22 cellular contexts compared by ENCODE assay signal in the genomic region with DNA sequence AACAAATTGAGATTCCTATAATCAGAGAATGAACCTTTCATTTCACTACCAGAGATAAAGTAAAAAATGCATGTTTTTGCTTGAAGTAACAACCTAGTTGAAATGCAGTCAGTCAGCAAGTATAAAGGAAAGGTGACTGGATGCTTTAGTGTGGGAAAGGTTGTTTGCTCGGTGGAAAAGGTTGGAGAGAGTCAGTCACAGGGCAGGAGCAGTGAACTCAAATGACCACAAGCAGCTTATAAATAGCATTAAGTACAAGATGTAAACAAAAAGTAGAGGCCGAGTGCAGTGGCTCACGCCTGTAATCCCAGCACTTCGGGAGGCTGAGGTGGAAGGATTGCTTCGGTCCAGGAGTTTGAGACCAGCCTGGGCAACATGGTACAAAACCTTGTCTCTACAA.
A peak's percentile ranks its signal among the peaks of the same experiment; 100 is the strongest.
DNase-seq lines count a peak whose midpoint lies in the region; ATAC-seq, FAIRE-seq and TF ChIP-seq lines count a peak whose summit lies in the region.
"Had no signal": no experiment of that assay in that cellular context is flagged by ENCODE, and none has a peak within 500 bp of the region (broad histone marks: within the 10 kb centered on the region; RNA-seq: fewer than 3 reads in every experiment).

No MANE protein-coding gene starts in this region.

- CTCF ChIA-PET in GM12878 (lab: Yijun Ruan, JAX), result interaction anchor here (1.0 to 2.6 kb wide), 6 partner anchors 8 to 648 kb away, joined by 3 to 8 read pairs (median 4); partner anchors contain the start of gene BICD1

- no peak for TF ChIP-seq EP300 in GM12878 (IDR thresholded peaks at IDR 0.05; ENCODE audit: borderline replicate concordance in 1 of 2, control insufficient read depth in 1 of 2, low read depth in 2 of 2, low read length in 2 of 2)

- TF ChIP-seq CTCF in GM12878 (IDR thresholded peaks at IDR 0.05 in 2 of 3, conservative IDR thresholded peaks at IDR 0.05 in 1 of 3; ENCODE audit: control insufficient read depth in 2 of 3, extremely low read depth in 1 of 3, insufficient read depth in 1 of 3, low read depth in 3 of 3, low read length in 3 of 3) (no peak), neural progenitor cell (IDR thresholded peaks at IDR 0.05) (no peak), smooth muscle cell (IDR thresholded peaks at IDR 0.05; ENCODE audit: borderline replicate concordance, insufficient read depth, poor library complexity, severe bottlenecking) (no peak)

- FAIRE-seq in GM12878 (lab: Jason Lieb, UNC), result no peak
- FAIRE-seq: endometrium, RCC 7860 had no signal

- RAD21 ChIA-PET in GM12878 (lab: Charles Lee; ENCODE audit: unreplicated experiment), result interaction anchor here (0.7 to 2.3 kb wide), 6 partner anchors 195 to 648 kb away, joined by 3 to 7 read pairs (median 3); partner anchors contain the start of gene RESF1

- BruUV-seq in GM12878 (replicated peaks; lab: Mats Ljungman, UMichigan), result no TSS peak

- H3F3A ChIP-seq in neural progenitor cell (ENCODE audit: low read depth) (peaks cover 4% of the 10 kb centered on the region), smooth muscle cell (ENCODE audit: low read depth) (no peaks in the 10 kb centered on the region)

- H3K36me3 Mint-ChIP-seq in neural progenitor cell, result peaks cover 10% of the 10 kb centered on the region

- POLR2A ChIA-PET in GM12878 (lab: Charles Lee), result interaction anchor here (0.6 kb wide), 1 partner anchor 615 kb away, joined by 10 read pairs; no protein-coding TSS in a partner anchor

- H3K79me2 ChIP-seq in GM12878 (ENCODE audit: control insufficient read depth, insufficient read depth, low read length) (no peaks in the 10 kb centered on the region; the same call in 1 of the 2 replicates), neural progenitor cell (ENCODE audit: low read depth) (no peaks in the 10 kb centered on the region), smooth muscle cell (ENCODE audit: low read depth) (no peaks in the 10 kb centered on the region)

- H3K4me1 Mint-ChIP-seq in neural progenitor cell, result peaks cover 3% of the 10 kb centered on the region

- H3K27me3 ChIP-seq in GM12878 (replicated peaks in 1 of 2; ENCODE audit: control insufficient read depth in 2 of 2, insufficient read depth in 2 of 2, low read length in 1 of 2), result no peaks in the 10 kb centered on the region
- no peaks in the 10 kb centered on the region for H3K27me3 ChIP-seq in neural progenitor cell
- no peaks in the 10 kb centered on the region for H3K27me3 ChIP-seq in smooth muscle cell (ENCODE audit: low read depth)
- H3K27me3 ChIP-seq: MG63, neutrophil, upper lobe of left lung had no signal

- H3K9ac ChIP-seq in GM12878 (ENCODE audit: control insufficient read depth, insufficient read depth, low read length), result peak overlapping the region; percentile 34; the same call in 1 of the 2 replicates
- no peak overlapping the region for H3K9ac ChIP-seq in neural progenitor cell
- H3K9ac ChIP-seq in smooth muscle cell (ENCODE audit: low read depth), result no peak overlapping the region

- no peak for TF ChIP-seq RAD21 in GM12878 (IDR thresholded peaks at IDR 0.05; ENCODE audit: insufficient read depth, low read depth, low read length)

- no peaks in the 10 kb centered on the region for H3K9me3 Mint-ChIP-seq in neural progenitor cell
- H3K9me3 Mint-ChIP-seq: activated naive CD4-positive, alpha-beta T cell treated with anti-CD3 and anti-CD28 coated beads for 36 hours; activated T-cell treated with anti-CD3 and anti-CD28 coated beads, Interleukin-2, amount 50 U/mL, for 4 hours; dendritic cell treated with granulocyte-macrophage colony-stimulating factor and Interleukin-4, amounts not matched to agents 40 ng/mL and 50 ng/mL, for 4 days had no signal

- peaks cover 2% of the 10 kb centered on the region for H3K27me3 Mint-ChIP-seq in neural progenitor cell (ENCODE audit: insufficient read depth, low read depth)
- H3K27me3 Mint-ChIP-seq: dendritic cell treated with granulocyte-macrophage colony-stimulating factor and Interleukin-4, amounts not matched to agents 40 ng/mL and 50 ng/mL, for 4 days had no signal

- peak; percentile 80 for DNase-seq in Caki2 (ENCODE audit: low read depth)
- peak; percentile 28 for DNase-seq in M059J (ENCODE audit: low read depth)
- DNase-seq in GM12878 (ENCODE audit: low read depth, low spot score), result no peak
- DNase-seq in neural progenitor cell (ENCODE audit: low spot score), result no peak
- DNase-seq in NCI-H2107 (lab: John Stamatoyannopoulos, UW), result no peak
- no peak for DNase-seq in smooth muscle cell (lab: John Stamatoyannopoulos, UW; ENCODE audit: unreplicated experiment)
- DNase-seq in NCI-H1092 treated with DMSO at 0.1 percent for 48 hours (lab: John Stamatoyannopoulos, UW), result no peak
- DNase-seq: activated CD4-positive, alpha-beta T cell treated with anti-CD3 and anti-CD28 coated beads for 48 hours; activated naive CD4-positive, alpha-beta T cell treated with anti-CD3 and anti-CD28 coated beads for 36 hours; activated T-cell treated with anti-CD3 and anti-CD28 coated beads, Interleukin-2, amount 50 U/mL, for 4 hours; kidney glomerular epithelial cell; NCI-H146; NCI-H510A; NK-92 treated with Interleukin-12 subunit alpha and Interleukin-12 subunit beta, amount 100 ng/mL, for 24 hours; psoas muscle; upper lobe of left lung had no signal

- 41% methylated on average over 5 of the region's 5 CpGs for WGBS in GM12878 (ENCODE audit: insufficient coverage, insufficient replicate concordance, low lambda C conversion rate, missing lambda C conversion rate)
- 78% methylated on average over 5 of the region's 5 CpGs for WGBS in smooth muscle cell (ENCODE audit: low lambda C conversion rate)

- SMC1A ChIA-PET in GM12878 (lab: Charles Lee; ENCODE audit: uncharacterized antibody, unreplicated experiment), result interaction anchor here (0.6 to 3.6 kb wide), 8 partner anchors 11 to 647 kb away, joined by 3 to 12 read pairs (median 4); no protein-coding TSS in a partner anchor

- H3K36me3 ChIP-seq in GM12878 (ENCODE audit: control insufficient read depth in 2 of 2, insufficient read depth in 2 of 2, low read length in 1 of 2) (no peaks in the 10 kb centered on the region), neural progenitor cell (no peaks in the 10 kb centered on the region), smooth muscle cell (ENCODE audit: low read depth) (no peaks in the 10 kb centered on the region)
- H3K36me3 ChIP-seq: neutrophil had no signal

- H3K4me2 ChIP-seq in GM12878 (ENCODE audit: control insufficient read depth, insufficient read depth), result peak overlapping the region; percentile 81
- no peak overlapping the region for H3K4me2 ChIP-seq in neural progenitor cell
- H3K4me2 ChIP-seq in smooth muscle cell, result no peak overlapping the region

- no peak overlapping the region for H3K4me3 Mint-ChIP-seq in neural progenitor cell
- H3K4me3 Mint-ChIP-seq: activated naive CD4-positive, alpha-beta T cell treated with anti-CD3 and anti-CD28 coated beads for 36 hours; activated T-cell treated with anti-CD3 and anti-CD28 coated beads, Interleukin-2, amount 50 U/mL, for 4 hours; dendritic cell treated with granulocyte-macrophage colony-stimulating factor and Interleukin-4, amounts not matched to agents 40 ng/mL and 50 ng/mL, for 4 days had no signal

- H2AFZ ChIP-seq in GM12878 (ENCODE audit: control insufficient read depth, low read depth, low read length) (peak overlapping the region; percentile 70), neural progenitor cell (replicated peaks) (no peak overlapping the region), smooth muscle cell (ENCODE audit: low read depth) (no peak overlapping the region)

- in situ Hi-C loops in Caki2 (cut with HindIII; ENCODE audit: low pct_unique_long_range_greater_than_20kb, low sequenced_read_pairs) (no loop called here), GM12878 (cut with MboI) (loop anchor here (5.0 kb wide), 1 partner anchor 619 kb away; no protein-coding TSS in a partner anchor)

- no peaks in the 10 kb centered on the region for H4K20me1 ChIP-seq in GM12878 (ENCODE audit: control insufficient read depth, insufficient read depth)
- H4K20me1 ChIP-seq in neural progenitor cell (ENCODE audit: low read depth), result no peaks in the 10 kb centered on the region
- H4K20me1 ChIP-seq in smooth muscle cell (ENCODE audit: low read depth), result no peaks in the 10 kb centered on the region

- peaks cover 9% of the 10 kb centered on the region for H3K4me1 ChIP-seq in GM12878 (ENCODE audit: control insufficient read depth, insufficient read depth, low read length)
- H3K4me1 ChIP-seq in neural progenitor cell, result no peaks in the 10 kb centered on the region
- H3K4me1 ChIP-seq in smooth muscle cell (ENCODE audit: low read depth), result no peaks in the 10 kb centered on the region
- H3K4me1 ChIP-seq: psoas muscle, upper lobe of left lung had no signal

- TF ChIP-seq POLR2A in GM12878 (IDR thresholded peaks at IDR 0.05; ENCODE audit: low read depth, low read length), result no peak

- ATAC-seq in GM12878 (no peak), HG02884 (IDR thresholded peaks at IDR 0.05; ENCODE audit: unreplicated experiment) (no peak)
- ATAC-seq: activated T-cell treated with anti-CD3 and anti-CD28 coated beads, Interleukin-2, amount 50 U/mL, for 4 hours; psoas muscle had no signal

- no peak overlapping the region for H3K27ac Mint-ChIP-seq in neural progenitor cell
- H3K27ac Mint-ChIP-seq: activated naive CD4-positive, alpha-beta T cell treated with anti-CD3 and anti-CD28 coated beads for 36 hours; dendritic cell treated with granulocyte-macrophage colony-stimulating factor and Interleukin-4, amounts not matched to agents 40 ng/mL and 50 ng/mL, for 4 days had no signal

- peak overlapping the region; percentile 69 for H3K27ac ChIP-seq in GM12878 (ENCODE audit: control insufficient read depth, insufficient read depth)
- H3K27ac ChIP-seq in neural progenitor cell, result peak overlapping the region; percentile 46
- H3K27ac ChIP-seq in smooth muscle cell (ENCODE audit: low read depth), result no peak overlapping the region
- H3K27ac ChIP-seq: neutrophil, psoas muscle, upper lobe of left lung had no signal

- no peaks in the 10 kb centered on the region for H3K9me3 ChIP-seq in GM12878 (replicated peaks; ENCODE audit: control insufficient read depth, insufficient read depth, low read length)
- H3K9me3 ChIP-seq in neural progenitor cell (ENCODE audit: low read depth), result no peaks in the 10 kb centered on the region
- H3K9me3 ChIP-seq in smooth muscle cell (replicated peaks; ENCODE audit: low read depth), result no peaks in the 10 kb centered on the region
- H3K9me3 ChIP-seq: MG63, neutrophil, psoas muscle, upper lobe of left lung had no signal

- peak overlapping the region; percentile 12; the same call in 1 of the 2 replicates for H3K4me3 ChIP-seq in GM12878
- H3K4me3 ChIP-seq in neural progenitor cell, result no peak overlapping the region
- H3K4me3 ChIP-seq in smooth muscle cell, result no peak overlapping the region
- H3K4me3 ChIP-seq: MG63, psoas muscle, upper lobe of left lung had no signal

- intact Hi-C loops in GM12878 (cut with micrococcal nuclease; ENCODE audit: unreplicated experiment), result no loop called here

TF ChIP-seq in GM12878, 131 proteins besides CTCF, POLR2A, EP300 and RAD21:
- 0 out of 2 replicates have a peak, but pooled peaks have one; percentile 14 for TF ChIP-seq RUNX3 (IDR thresholded peaks at IDR 0.05; ENCODE audit: low read length)
- TF ChIP-seq ZNF207 (IDR thresholded peaks at IDR 0.05; ENCODE audit: borderline replicate concordance), result no peak
- TF ChIP-seq BMI1 (IDR thresholded peaks at IDR 0.05; ENCODE audit: borderline replicate concordance), result no peak

Comparison
In these comparisons a context has a peak if more than half of its experiments do, and no peak if none do; other contexts are left out.
1. DNase-seq: peak in Caki2 (single experiment) and M059J (single experiment); none in GM12878 (single experiment), neural progenitor cell (single experiment), NCI-H2107 (single experiment), smooth muscle cell (single experiment) and NCI-H1092 treated with DMSO at 0.1 percent for 48 hours (single experiment).